ENCODE assay signal across 1 cellular context in genomic region chr9:100409176-100409556, GRCh38.
TF ChIP-seq lines count a peak whose summit lies in the region.

No MANE protein-coding gene starts in this region.

TF ChIP-seq in A549, 52 proteins besides CTCF, POLR2A, EP300 and RAD21:
- no peak for TF ChIP-seq KDM1A (IDR thresholded peaks at IDR 0.05; ENCODE audit: low read depth)
- no peak for TF ChIP-seq HOXA7 (CRISPR knock-in tag; IDR thresholded peaks at IDR 0.05)
- peak; percentile 61 for TF ChIP-seq MAFK (IDR thresholded peaks at IDR 0.05; ENCODE audit: partially characterized antibody)
- no peak for TF ChIP-seq CBX8 (IDR thresholded peaks at IDR 0.05)
